In genomic region chr3:8929860-8930259, GRCh38 we compare ENCODE assay signal across 35 cellular contexts.
"Had no signal": no experiment of that assay in that cellular context is flagged by ENCODE, and none has a peak within 500 bp of the region (broad histone marks: within the 10 kb centered on the region; RNA-seq: fewer than 3 reads in every experiment).

No MANE protein-coding gene starts in this region.

- DNase-seq: Kasumi-1, MG63, MM.1S, MV-4-11, NCI-H1048, NCI-H1092, NCI-H1092 treated with DMSO at 0.1 percent for 48 hours, NCI-H1105, NCI-H1105 treated with DMSO at 0.1 percent for 48 hours, NCI-H1417, NCI-H1417 treated with DMSO at 0.1 percent for 48 hours, NCI-H1436, NCI-H1436 treated with DMSO at 0.1 percent for 48 hours, NCI-H146, NCI-H1694, NCI-H1694 treated with DMSO at 0.1 percent for 48 hours, NCI-H187, NCI-H187 treated with DMSO at 0.1 percent for 48 hours, NCI-H1930, NCI-H2029, NCI-H2029 treated with DMSO at 0.1 percent for 48 hours, NCI-H2081, NCI-H2081 treated with DMSO at 0.1 percent for 48 hours, NCI-H2107, NCI-H2171, NCI-H2171 treated with DMSO at 0.1 percent for 48 hours, NCI-H2227 treated with DMSO at 0.1 percent for 48 hours, NCI-H226, NCI-H345, NCI-H446, NCI-H446 treated with DMSO at 0.1 percent for 48 hours, NCI-H510A, NCI-H510A treated with DMSO at 0.1 percent for 48 hours, NCI-H524, NCI-H524 treated with DMSO at 0.1 percent for 48 hours had no signal

- H3K27me3 ChIP-seq: MG63 had no signal

- H3K4me3 ChIP-seq: MG63 had no signal

- H3K9me3 ChIP-seq: MG63 had no signal
